ENCODE assay signal across 33 cellular contexts in the genomic region with DNA sequence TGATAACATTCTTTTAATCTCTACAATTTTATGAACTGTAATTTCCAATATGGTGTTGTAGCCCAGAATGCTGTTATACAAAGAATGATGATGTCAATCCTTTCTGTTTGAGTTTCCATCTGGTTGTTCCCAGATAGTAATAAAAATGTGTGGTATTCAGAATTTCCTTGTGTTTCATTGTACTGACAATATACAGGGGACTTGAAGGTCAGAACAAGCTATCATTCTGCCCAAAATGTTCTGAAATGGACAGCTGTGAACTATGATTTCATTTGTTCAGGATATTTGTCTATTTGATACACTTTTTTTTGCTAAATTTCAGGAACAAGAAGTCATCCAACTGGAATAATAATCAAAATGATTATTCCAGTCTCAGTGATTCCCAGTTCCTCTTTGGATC.
"Had no signal": no experiment of that assay in that cellular context is flagged by ENCODE, and none has a peak within 500 bp of the region (broad histone marks: within the 10 kb centered on the region; RNA-seq: fewer than 3 reads in every experiment).

No MANE protein-coding gene starts in this region.

- H3K27me3 Mint-ChIP-seq: T-helper 17 cell had no signal

- FAIRE-seq: colon had no signal

- DNase-seq: activated B cell treated with CpG ODN at 0.5 μM for 24 hours; activated CD4-positive, alpha-beta T cell treated with anti-CD3 and anti-CD28 coated beads for 48 hours; activated CD4-positive, alpha-beta T cell treated with anti-CD3 and anti-CD28 coated beads, Interleukin-2, amount 50 U/mL, for 1 hour; activated CD4-positive, alpha-beta T cell treated with anti-CD3 and anti-CD28 coated beads, Interleukin-2, amount 50 U/mL, for 48 hours; activated CD8-positive, alpha-beta memory T cell treated with anti-CD3 and anti-CD28 coated beads for 24 hours; activated CD8-positive, alpha-beta T cell treated with anti-CD3 and anti-CD28 coated beads for 36 hours; activated effector memory CD4-positive, alpha-beta T cell treated with Interleukin-2 at 50 U/mL for 16 hours; activated gamma-delta T cell treated with Interleukin-2 at 50 U/mL for 16 hours; activated naive CD4-positive, alpha-beta T cell treated with anti-CD3 and anti-CD28 coated beads, Interleukin-2, amount 50 U/mL, for 16 hours; activated naive CD4-positive, alpha-beta T cell treated with Interleukin-2 at 50 U/mL for 16 hours; activated naive CD8-positive, alpha-beta T cell treated with anti-CD3 and anti-CD28 coated beads, Interleukin-2, amount 50 U/mL, for 24 hours; activated T-cell treated with anti-CD3 and anti-CD28 coated beads, Interleukin-2, amount 50 U/mL, for 4 hours; adrenal gland; amygdala; aorta; body of pancreas; caudate nucleus; cortex of kidney; effector CD4-positive, alpha-beta T cell; effector memory CD8-positive, alpha-beta T cell; esophagus squamous epithelium; foreskin melanocyte; heart right ventricle; T-helper 1 cell; T-helper 17 cell; T1000; WERI-Rb-1 had no signal

- H3K4me3 Mint-ChIP-seq: activated B cell treated with CpG ODN at 0.5 μM for 24 hours; activated CD8-positive, alpha-beta T cell treated with anti-CD3 and anti-CD28 coated beads for 36 hours; activated naive CD8-positive, alpha-beta T cell; activated naive CD8-positive, alpha-beta T cell treated with anti-CD3 and anti-CD28 coated beads, Interleukin-2, amount 50 U/mL, for 24 hours; activated T-cell treated with anti-CD3 and anti-CD28 coated beads, Interleukin-2, amount 50 U/mL, for 4 hours; activated T-helper 17 cell treated with anti-CD3 and anti-CD28 coated beads, Interleukin-2, amount 50 U/mL, for 72 hours; effector memory CD8-positive, alpha-beta T cell; T-helper 17 cell; T-helper 2 cell treated with Interferon-gamma antibody and Interleukin-4, amounts not matched to agents 5 μg/mL and 100 μg/mL, for 36 hours had no signal

- ATAC-seq: activated CD4-positive, CD25-positive, alpha-beta regulatory T cell treated with anti-CD3 and anti-CD28 coated beads, Interleukin-2, amount 50 U/mL, for 24 hours; activated CD8-positive, alpha-beta T cell treated with anti-CD3 and anti-CD28 coated beads for 36 hours; activated naive CD8-positive, alpha-beta T cell treated with anti-CD3 and anti-CD28 coated beads, Interleukin-2, amount 50 U/mL, for 24 hours; activated T-cell treated with anti-CD3 and anti-CD28 coated beads, Interleukin-2, amount 50 U/mL, for 4 hours; activated T-helper 17 cell treated with anti-CD3 and anti-CD28 coated beads, Interleukin-2, amount 50 U/mL, for 72 hours; body of pancreas; effector memory CD8-positive, alpha-beta T cell; gastroesophageal sphincter; heart right ventricle; T-helper 17 cell had no signal

- H3K4me1 Mint-ChIP-seq: activated T-helper 17 cell treated with anti-CD3 and anti-CD28 coated beads, Interleukin-2, amount 50 U/mL, for 72 hours; T-helper 17 cell had no signal

- H3K27ac Mint-ChIP-seq: activated B cell treated with CpG ODN at 0.5 μM for 24 hours; activated CD8-positive, alpha-beta T cell treated with anti-CD3 and anti-CD28 coated beads for 36 hours; activated naive CD8-positive, alpha-beta T cell; activated naive CD8-positive, alpha-beta T cell treated with anti-CD3 and anti-CD28 coated beads, Interleukin-2, amount 50 U/mL, for 24 hours; activated T-helper 17 cell treated with anti-CD3 and anti-CD28 coated beads, Interleukin-2, amount 50 U/mL, for 72 hours; effector memory CD8-positive, alpha-beta T cell; T-helper 17 cell; T-helper 2 cell treated with Interferon-gamma antibody and Interleukin-4, amounts not matched to agents 5 μg/mL and 100 μg/mL, for 36 hours had no signal
